ENCODE assay signal across 16 cellular contexts in genomic region chr14:47300801-47301200, GRCh38.
A peak's percentile ranks its signal among the peaks of the same experiment; 100 is the strongest.
DNase-seq lines count a peak whose midpoint lies in the region; TF ChIP-seq lines count a peak whose summit lies in the region.
"Had no signal": no experiment of that assay in that cellular context is flagged by ENCODE, and none has a peak within 500 bp of the region (broad histone marks: within the 10 kb centered on the region; RNA-seq: fewer than 3 reads in every experiment).

No MANE protein-coding gene starts in this region.

- no peak for TF ChIP-seq CTCF in fibroblast of pulmonary artery (IDR thresholded peaks at IDR 0.05; ENCODE audit: low read length, missing control alignments)

- H2BK120ac ChIP-seq in mesendoderm (ENCODE audit: low read depth, low read length) = no peak overlapping the region

- no peak overlapping the region for H4K5ac ChIP-seq in mesendoderm (ENCODE audit: low read length)

- H3K27me3 ChIP-seq in mesendoderm (ENCODE audit: insufficient read depth, low read length, poor library complexity) = no peaks in the 10 kb centered on the region
- H3K27me3 ChIP-seq: BLaER1 treated with 17β-estradiol and CSF1 and Interleukin-3, amounts not matched to agents 10 nM and 100 nM had no signal

- WGBS in mesendoderm (ENCODE audit: extremely low coverage, insufficient coverage, low lambda C conversion rate) = no CpG with 5 or more reads among the region's 3 CpGs

- H3K56ac ChIP-seq in mesendoderm (ENCODE audit: low read length) = no peak overlapping the region

- no peak overlapping the region for H3K23ac ChIP-seq in mesendoderm (ENCODE audit: low read length)

- H3K79me2 ChIP-seq in mesendoderm (ENCODE audit: control insufficient read depth, insufficient read depth, low read length) = no peaks in the 10 kb centered on the region

- no peak overlapping the region for H3K4me2 ChIP-seq in mesendoderm (ENCODE audit: low read length)
- H3K4me2 ChIP-seq: BLaER1 treated with 17β-estradiol and CSF1 and Interleukin-3, amounts not matched to agents 10 nM and 100 nM; PC-9 had no signal

- H3K4ac ChIP-seq in mesendoderm (ENCODE audit: low read depth, low read length) = peak overlapping the region; percentile 36

- no peak overlapping the region for H2BK15ac ChIP-seq in mesendoderm (replicated peaks; ENCODE audit: low read depth)

- no peak overlapping the region for H2AK5ac ChIP-seq in mesendoderm (ENCODE audit: low read length)

- H2BK5ac ChIP-seq in mesendoderm (ENCODE audit: low read length) = no peak overlapping the region

- no peak overlapping the region for H3K27ac ChIP-seq in mesendoderm (ENCODE audit: low read depth, low read length)
- H3K27ac ChIP-seq: BLaER1 treated with 17β-estradiol and CSF1 and Interleukin-3, amounts not matched to agents 10 nM and 100 nM; PC-9 had no signal

- no peak overlapping the region for H3K18ac ChIP-seq in mesendoderm (ENCODE audit: low read length)

- H3K4me3 ChIP-seq in fibroblast of pulmonary artery (replicated peaks; ENCODE audit: low read depth, low read length) = no peak overlapping the region
- H3K4me3 ChIP-seq in mesendoderm (ENCODE audit: low read length) = no peak overlapping the region
- H3K4me3 ChIP-seq: BLaER1 treated with 17β-estradiol and CSF1 and Interleukin-3, amounts not matched to agents 10 nM and 100 nM; PC-9 had no signal

- no peaks in the 10 kb centered on the region for H3K36me3 ChIP-seq in mesendoderm (ENCODE audit: control insufficient read depth, insufficient read depth, low read length)
- H3K36me3 ChIP-seq: BLaER1 treated with 17β-estradiol and CSF1 and Interleukin-3, amounts not matched to agents 10 nM and 100 nM had no signal

- no peaks in the 10 kb centered on the region for H3K79me1 ChIP-seq in mesendoderm (ENCODE audit: low read length)

- DNase-seq in A172 (ENCODE audit: low spot score) (peak; percentile 27), NCI-H226 (peak; percentile 61), fibroblast of pulmonary artery (ENCODE audit: low read depth) (peak; percentile 1), mesendoderm (peak; percentile 61), T1000 (lab: John Stamatoyannopoulos, UW) (no peak), NCI-H1092 treated with DMSO at 0.1 percent for 48 hours (lab: John Stamatoyannopoulos, UW) (no peak), activated gamma-delta T cell (lab: John Stamatoyannopoulos, UW) (no peak)
- DNase-seq in effector CD4-positive, alpha-beta T cell = no peak
- DNase-seq: 8988T, DMS 273 treated with DMSO at 0.1 percent for 48 hours, GDM1, KG1, NCI-H1436 treated with DMSO at 0.1 percent for 48 hours, NCI-H524, PC-9 had no signal

- no peak overlapping the region for H3K9ac ChIP-seq in mesendoderm (ENCODE audit: low read length)
- H3K9ac ChIP-seq: BLaER1 treated with 17β-estradiol and CSF1 and Interleukin-3, amounts not matched to agents 10 nM and 100 nM had no signal

- H4K8ac ChIP-seq in mesendoderm (ENCODE audit: low read depth, low read length) = no peak overlapping the region

- H3K4me1 ChIP-seq in mesendoderm (ENCODE audit: control insufficient read depth, low read depth, low read length) = no peaks in the 10 kb centered on the region
- H3K4me1 ChIP-seq: BLaER1 treated with 17β-estradiol and CSF1 and Interleukin-3, amounts not matched to agents 10 nM and 100 nM had no signal

Comparison
In these comparisons a context has a peak if more than half of its experiments do, and no peak if none do; other contexts are left out.
1. DNase-seq: peak in A172 (single experiment), NCI-H226 (single experiment), fibroblast of pulmonary artery (single experiment) and mesendoderm (single experiment); none in T1000 (single experiment), NCI-H1092 treated with DMSO at 0.1 percent for 48 hours (single experiment), effector CD4-positive, alpha-beta T cell (single experiment) and activated gamma-delta T cell (single experiment).